Comparison of ENCODE assay signal across 8 cellular contexts in genomic region chr5:79612667-79613190, GRCh38. TPM values are rescaled to one million over a fixed set of nuclear protein-coding genes. Genes with fewer than 3 reads are reported as not detected.
DNase-seq lines count a peak whose midpoint lies in the region; ATAC-seq and TF ChIP-seq lines count a peak whose summit lies in the region.

No MANE protein-coding gene starts in this region.

- POLR2A ChIA-PET in CD8-positive, alpha-beta memory T cell (lab: Charles Lee), result interaction anchor here (0.9 to 1.1 kb wide), 2 partner anchors 11 to 98 kb away, joined by 4 to 6 read pairs; no protein-coding TSS in a partner anchor

- intact Hi-C loops in colonic mucosa (cut with DNase I), result no loop called here

- H3K4me3 ChIP-seq in CD8-positive, alpha-beta memory T cell (ENCODE audit: low read length), result peak overlapping the region; percentile 100
- peak overlapping the region; percentile 92 for H3K4me3 ChIP-seq in NB4 (ENCODE audit: low read depth, low read length)
- H3K4me3 ChIP-seq in colonic mucosa, result peak overlapping the region; percentile 88
- H3K4me3 ChIP-seq in mononuclear cell (ENCODE audit: low read length), result peak overlapping the region; percentile 78

- peak overlapping the region; percentile 95 for H3K27ac ChIP-seq in CD8-positive, alpha-beta memory T cell (ENCODE audit: low read depth, low read length)
- H3K27ac ChIP-seq in colonic mucosa, result peak overlapping the region; percentile 84

- H3K9me3 ChIP-seq in CD8-positive, alpha-beta memory T cell (ENCODE audit: low read length), result peaks cover 4% of the 10 kb centered on the region
- H3K9me3 ChIP-seq in colonic mucosa, result no peaks in the 10 kb centered on the region
- peaks cover 6% of the 10 kb centered on the region for H3K9me3 ChIP-seq in mononuclear cell (ENCODE audit: low read depth, low read length)

- H3K9me3 Mint-ChIP-seq in CD8-positive, alpha-beta memory T cell, result peaks cover 3 to 5% (median 5%) of the 10 kb centered on the region in 5 donors

- peak overlapping the region; percentile 95 to 99 (median 99) for H3K27ac Mint-ChIP-seq in CD8-positive, alpha-beta memory T cell

- CTCF ChIA-PET in CD8-positive, alpha-beta memory T cell (lab: Charles Lee), result no interaction called here

- peaks cover 4% of the 10 kb centered on the region for H3K36me3 ChIP-seq in CD8-positive, alpha-beta memory T cell (ENCODE audit: insufficient read depth, low read length)
- H3K36me3 ChIP-seq in colonic mucosa, result no peaks in the 10 kb centered on the region

- H3K27me3 ChIP-seq in CD8-positive, alpha-beta memory T cell (ENCODE audit: insufficient read depth, low read length, poor library complexity, severe bottlenecking), result no peaks in the 10 kb centered on the region
- no peaks in the 10 kb centered on the region for H3K27me3 ChIP-seq in colonic mucosa
- H3K27me3 ChIP-seq in mononuclear cell (ENCODE audit: insufficient read depth, low read length), result no peaks in the 10 kb centered on the region

- H3K27me3 Mint-ChIP-seq in CD8-positive, alpha-beta memory T cell, result peaks cover 0 to 6% of the 10 kb centered on the region in 2 donors

- peaks cover 43 to 52% (median 50%) of the 10 kb centered on the region in 3 donors for H3K4me1 Mint-ChIP-seq in CD8-positive, alpha-beta memory T cell

- peaks cover 33% of the 10 kb centered on the region for H3K4me1 ChIP-seq in CD8-positive, alpha-beta memory T cell (ENCODE audit: insufficient read depth, low read length)
- no peaks in the 10 kb centered on the region for H3K4me1 ChIP-seq in colonic mucosa
- peaks cover 26% of the 10 kb centered on the region for H3K4me1 ChIP-seq in mononuclear cell (ENCODE audit: insufficient read depth, low read length)

- DNase-seq in CD8-positive, alpha-beta memory T cell, result no peak
- peak; percentile 62 for DNase-seq in NB4 (ENCODE audit: low read depth)
- DNase-seq in colonic mucosa, result no peak
- DNase-seq in DMS 273 (lab: John Stamatoyannopoulos, UW; ENCODE audit: unreplicated experiment), result no peak
- DNase-seq in NCI-H345 (lab: John Stamatoyannopoulos, UW), result no peak
- no peak for DNase-seq in inferior parietal cortex (ENCODE audit: extremely low spot score)

- peak overlapping the region; percentile 89 for H3K9ac ChIP-seq in colonic mucosa (ENCODE audit: low read depth in 2 of 2, low read length in 2 of 2)

- TF ChIP-seq POLR2A in NB4 (IDR thresholded peaks at IDR 0.05; ENCODE audit: extremely low read depth, insufficient read length), result no peak

- H3K36me3 Mint-ChIP-seq in CD8-positive, alpha-beta memory T cell, result peaks cover 9 to 38% (median 27%) of the 10 kb centered on the region in 3 donors

- peak; percentile 52 for ATAC-seq in GM21717 (IDR thresholded peaks at IDR 0.05; ENCODE audit: unreplicated experiment)

- TF ChIP-seq CTCF in NB4 (IDR thresholded peaks at IDR 0.05; ENCODE audit: low read depth, low read length) (no peak), colonic mucosa (IDR thresholded peaks at IDR 0.05) (no peak)

- H3K4me3 Mint-ChIP-seq in CD8-positive, alpha-beta memory T cell, result peak overlapping the region; percentile 97 to 100 (median 99)

RNA-seq across cellular contexts. Expression of gene TENT2, which starts 0.5 kb away (rescaled TPM):
- 10 to 100 TPM; 57.0 to 66.1 TPM for total RNA-seq in CD8-positive, alpha-beta memory T cell
- 51.3 TPM for polyA plus RNA-seq in CD8-positive, alpha-beta memory T cell
- 10 to 100 TPM; 46.6 to 62.4 TPM for total RNA-seq in colonic mucosa
- 229 TPM for total RNA-seq in mononuclear cell
